12 cellular contexts compared by ENCODE assay signal in genomic region chr7:129785457-129786178, GRCh38.
DNase-seq lines count a peak whose midpoint lies in the region; ATAC-seq and TF ChIP-seq lines count a peak whose summit lies in the region.
"Had no signal": no experiment of that assay in that cellular context is flagged by ENCODE, and none has a peak within 500 bp of the region (broad histone marks: within the 10 kb centered on the region; RNA-seq: fewer than 3 reads in every experiment).

No MANE protein-coding gene starts in this region.

- peaks cover 78% of the 10 kb centered on the region for H3K27me3 ChIP-seq in lower lobe of right lung (ENCODE audit: low read depth)

- peaks cover 17% of the 10 kb centered on the region for H3K4me1 Mint-ChIP-seq in activated T-helper 17 cell treated with anti-CD3 and anti-CD28 coated beads, Interleukin-2, amount 50 U/mL, for 72 hours

- no peak for TF ChIP-seq POLR2A in lower leg skin (IDR thresholded peaks at IDR 0.05)

- peak overlapping the region; percentile 49 for H3K4me3 Mint-ChIP-seq in activated T-helper 17 cell treated with anti-CD3 and anti-CD28 coated beads, Interleukin-2, amount 50 U/mL, for 72 hours

- no peak for ATAC-seq in activated T-helper 17 cell treated with anti-CD3 and anti-CD28 coated beads, Interleukin-2, amount 50 U/mL, for 72 hours (replicated peaks)
- ATAC-seq in lower lobe of right lung: peak in 1 of 2 donors; percentile 3
- no peak for ATAC-seq in HG03378 (IDR thresholded peaks at IDR 0.05; ENCODE audit: unreplicated experiment)

- no peaks in the 10 kb centered on the region for H3K9me3 ChIP-seq in lower lobe of right lung

- no peak overlapping the region for H3K27ac Mint-ChIP-seq in activated T-helper 17 cell treated with anti-CD3 and anti-CD28 coated beads, Interleukin-2, amount 50 U/mL, for 72 hours

- TF ChIP-seq CTCF in lower lobe of right lung (IDR thresholded peaks at IDR 0.05) (no peak), lower leg skin (IDR thresholded peaks at IDR 0.05) (no peak)

- H3K27me3 Mint-ChIP-seq in activated T-helper 17 cell treated with anti-CD3 and anti-CD28 coated beads, Interleukin-2, amount 50 U/mL, for 72 hours: peaks cover 63% of the 10 kb centered on the region

- peak; percentile 15 for DNase-seq in stimulated activated CD4-positive, alpha-beta T cell treated with anti-CD3 and anti-CD28 coated beads, Interleukin-4, amount 100 ng/mL, for 1 hour
- no peak for DNase-seq in stimulated activated CD4-positive, alpha-beta T cell treated with anti-CD3 and anti-CD28 coated beads, Interleukin-2, amount 100 ng/mL, for 24 hours
- DNase-seq in lower lobe of right lung (no peak), NCI-H82 (lab: John Stamatoyannopoulos, UW) (no peak), lower leg skin (ENCODE audit: low spot score in 2 of 2) (no peak), head of caudate nucleus (no peak)
- DNase-seq: HCEC 1CT, NCI-H524 treated with DMSO at 0.1 percent for 48 hours, T1000 had no signal

- H3K36me3 ChIP-seq in lower lobe of right lung: no peaks in the 10 kb centered on the region

- peaks cover 23% of the 10 kb centered on the region for H3K36me3 Mint-ChIP-seq in activated T-helper 17 cell treated with anti-CD3 and anti-CD28 coated beads, Interleukin-2, amount 50 U/mL, for 72 hours (ENCODE audit: low read depth)

- peaks cover 51% of the 10 kb centered on the region for H3K4me1 ChIP-seq in lower lobe of right lung

- intact Hi-C loops in lower lobe of right lung (cut with DNase I): no loop called here
- intact Hi-C loops in lower leg skin (cut with DNase I; ENCODE audit: low total_unique reads): no loop called here
- intact Hi-C loops in head of caudate nucleus (cut with DNase I): no loop called here

- H3K4me3 ChIP-seq in lower lobe of right lung (peak overlapping the region; percentile 7), lower leg skin (ENCODE audit: low read depth, poor library complexity, severe bottlenecking) (no peak overlapping the region)

- no peaks in the 10 kb centered on the region for H3K9me3 Mint-ChIP-seq in activated T-helper 17 cell treated with anti-CD3 and anti-CD28 coated beads, Interleukin-2, amount 50 U/mL, for 72 hours

- H3K27ac ChIP-seq in lower lobe of right lung: no peak overlapping the region
- H3K27ac ChIP-seq: parathyroid adenoma had no signal

- WGBS in lower leg skin, 2 donors: 4 to 6% methylated on average over 32 to 40 of the region's 45 CpGs
